Comparison of ENCODE assay signal across 19 cellular contexts in genomic region chr12:95424271-95424994, GRCh38. TPM values are rescaled to one million over a fixed set of nuclear protein-coding genes. Genes with fewer than 3 reads are reported as not detected.
A peak's percentile ranks its signal among the peaks of the same experiment; 100 is the strongest.
DNase-seq lines count a peak whose midpoint lies in the region; ATAC-seq, FAIRE-seq and TF ChIP-seq lines count a peak whose summit lies in the region.
"Had no signal": no experiment of that assay in that cellular context is flagged by ENCODE, and none has a peak within 500 bp of the region (broad histone marks: within the 10 kb centered on the region; RNA-seq: fewer than 3 reads in every experiment).

No MANE protein-coding gene starts in this region.

- H3K27me3 ChIP-seq in HCT116 (ENCODE audit: insufficient read depth, low read length) (no peaks in the 10 kb centered on the region), endothelial cell of umbilical vein (ENCODE audit: control insufficient read depth in 2 of 2, insufficient read depth in 2 of 2, low read length in 2 of 2) (no peaks in the 10 kb centered on the region)
- H3K27me3 ChIP-seq: transverse colon had no signal

- H3K79me2 ChIP-seq in HCT116 (ENCODE audit: insufficient read depth, low read length), result no peaks in the 10 kb centered on the region
- H3K79me2 ChIP-seq in endothelial cell of umbilical vein (ENCODE audit: control insufficient read depth, insufficient read depth, low read length), result no peaks in the 10 kb centered on the region

- intact Hi-C loops in HCT116 (cut with micrococcal nuclease), result no loop called here
- intact Hi-C loops in endothelial cell of umbilical vein (cut with micrococcal nuclease), result no loop called here

- TF ChIP-seq POLR2A in HCT116 (IDR thresholded peaks at IDR 0.05; ENCODE audit: borderline replicate concordance, extremely low read depth, insufficient read depth, insufficient read length), result no peak
- no peak for TF ChIP-seq POLR2A in endothelial cell of umbilical vein (IDR thresholded peaks at IDR 0.05; ENCODE audit: low read depth, low read length)

- no peaks in the 10 kb centered on the region for H3K9me1 ChIP-seq in endothelial cell of umbilical vein (replicated peaks; ENCODE audit: control insufficient read depth, extremely low read depth, insufficient read depth, low read length)

- TF ChIP-seq RAD21 in HCT116 (IDR thresholded peaks at IDR 0.05; ENCODE audit: low read depth), result no peak

- no peak overlapping the region for H3K4me3 ChIP-seq in HCT116 (replicated peaks in 1 of 2; ENCODE audit: low read depth in 1 of 2, low read length in 2 of 2)
- H3K4me3 ChIP-seq in endothelial cell of umbilical vein (replicated peaks in 1 of 3; ENCODE audit: insufficient read depth in 1 of 3, low read depth in 1 of 3, low read length in 3 of 3), result no peak overlapping the region
- H3K4me3 ChIP-seq: prostate gland, transverse colon had no signal

- dilution Hi-C loops in endothelial cell of umbilical vein (cut with MboI; ENCODE audit: extremely low pct_ligation_motif_present, low sequenced_read_pairs), result no loop called here

- POLR2A ChIA-PET in HCT116 (lab: Charles Lee) (no interaction called here), endothelial cell of umbilical vein (lab: Charles Lee) (interaction anchor here (0.6 kb wide), 1 partner anchor 110 kb away, joined by 4 read pairs; no protein-coding TSS in a partner anchor)

- DNase-seq in HCT116 (ENCODE audit: low read depth, low spot score) (peak; percentile 16), NCI-H1092 (lab: John Stamatoyannopoulos, UW) (peak; percentile 4), endothelial cell of umbilical vein (ENCODE audit: low read depth, low spot score) (peak; percentile 49), mucosa of gallbladder (ENCODE audit: low spot score) (peak; percentile 11), occipital lobe (lab: John Stamatoyannopoulos, UW) (no peak)
- DNase-seq in stimulated activated CD4-positive, alpha-beta T cell treated with anti-CD3 and anti-CD28 coated beads, Interleukin-12 subunit alpha, Interleukin-12 subunit beta, amount 100 ng/mL, for 4 hours, result no peak
- DNase-seq: activated CD4-positive, alpha-beta T cell treated with anti-CD3 and anti-CD28 coated beads for 4 hours; activated effector memory CD4-positive, alpha-beta T cell treated with anti-CD3 and anti-CD28 coated beads, Interleukin-2, amount 50 U/mL, for 16 hours; Caco-2; H7; naive thymus-derived CD8-positive, alpha-beta T cell; NCI-H1694; NCI-H526; stimulated activated naive B cell treated with anti-CD40 and anti-IgM and Interleukin-4, amounts not matched to agents 10 μg/mL and 1 μg/mL and 100 μg/mL, for 72 hours; transverse colon had no signal

- peaks cover 4 to 13% of the 10 kb centered on the region in 2 experiments; a peak in 3 of 4 replicates for H3K4me1 ChIP-seq in HCT116 (ENCODE audit: control insufficient read depth in 1 of 2, insufficient read depth in 2 of 2, low read length in 2 of 2)
- H3K4me1 ChIP-seq in endothelial cell of umbilical vein (ENCODE audit: control insufficient read depth, extremely low read depth, insufficient read depth, low read length), result peaks cover 3% of the 10 kb centered on the region
- H3K4me1 ChIP-seq: Caco-2, prostate gland had no signal

- H2AFZ ChIP-seq in HCT116 (ENCODE audit: low read depth, low read length, poor library complexity, severe bottlenecking), result peak overlapping the region; percentile 98
- H2AFZ ChIP-seq in endothelial cell of umbilical vein (ENCODE audit: low read depth, low read length), result no peak overlapping the region

- H3K27ac ChIP-seq in HCT116 (ENCODE audit: low read depth, low read length) (no peak overlapping the region), endothelial cell of umbilical vein (ENCODE audit: insufficient read depth, low read depth, low read length) (no peak overlapping the region)
- H3K27ac ChIP-seq: KMS-11, prostate gland, transverse colon had no signal

- H3K9ac ChIP-seq in HCT116 (ENCODE audit: low read length) (no peak overlapping the region), endothelial cell of umbilical vein (replicated peaks; ENCODE audit: extremely low read depth, insufficient read depth, low read length) (no peak overlapping the region)
- H3K9ac ChIP-seq: KMS-11 had no signal

- FAIRE-seq in endothelial cell of umbilical vein (lab: Jason Lieb, UNC), result peak; percentile 4
- FAIRE-seq: endometrium had no signal

- H3K9me2 ChIP-seq in HCT116 (ENCODE audit: insufficient read depth), result no peaks in the 10 kb centered on the region

- H4K20me1 ChIP-seq in HCT116 (ENCODE audit: insufficient read depth) (no peaks in the 10 kb centered on the region), endothelial cell of umbilical vein (replicated peaks; ENCODE audit: control insufficient read depth, extremely low read depth, insufficient read depth, low read length) (no peaks in the 10 kb centered on the region)

- H3K36me3 ChIP-seq in HCT116 (ENCODE audit: control insufficient read depth in 1 of 2, insufficient read depth in 2 of 2, low read length in 2 of 2), result no peaks in the 10 kb centered on the region
- H3K36me3 ChIP-seq in endothelial cell of umbilical vein (ENCODE audit: control insufficient read depth in 2 of 2, extremely low read depth in 1 of 2, insufficient read depth in 2 of 2, low read length in 2 of 2), result no peaks in the 10 kb centered on the region
- H3K36me3 ChIP-seq: prostate gland, transverse colon had no signal

- no peak for TF ChIP-seq CTCF in HCT116 (IDR thresholded peaks at IDR 0.05 in 2 of 3, conservative IDR thresholded peaks at IDR 0.05 in 1 of 3; ENCODE audit: borderline replicate concordance in 1 of 3, insufficient read depth in 1 of 3, low read depth in 2 of 3, low read length in 2 of 3)
- no peak for TF ChIP-seq CTCF in endothelial cell of umbilical vein (IDR thresholded peaks at IDR 0.05; ENCODE audit: extremely low read depth in 1 of 2, insufficient read depth in 1 of 2, low read depth in 1 of 2, low read length in 2 of 2)

- no TSS peak for BruUV-seq in HCT116 (replicated peaks; lab: Mats Ljungman, UMichigan)
- BruUV-seq in endothelial cell of umbilical vein (replicated peaks; lab: Mats Ljungman, UMichigan), result no TSS peak

- RAD21 ChIA-PET in HCT116 (lab: Charles Lee; ENCODE audit: low non-redundant PET in 1 of 2, low total read pairs in 2 of 2, uncharacterized antibody in 2 of 2, unreplicated experiment in 2 of 2), result no interaction called here

- ATAC-seq in HCT116, result peak; percentile 57
- no peak for ATAC-seq in GM18907 (IDR thresholded peaks at IDR 0.05; ENCODE audit: unreplicated experiment)
- ATAC-seq: naive thymus-derived CD8-positive, alpha-beta T cell; stimulated activated naive B cell treated with anti-CD40 and anti-IgM and Interleukin-4, amounts not matched to agents 10 μg/mL and 1 μg/mL and 100 μg/mL, for 72 hours had no signal

- H3K4me2 ChIP-seq in HCT116 (ENCODE audit: low read length) (peak overlapping the region; percentile 14), endothelial cell of umbilical vein (ENCODE audit: insufficient read depth, low read length) (no peak overlapping the region)
- H3K4me2 ChIP-seq: KMS-11 had no signal

- CTCF ChIA-PET in HCT116 (lab: Charles Lee) (no interaction called here), endothelial cell of umbilical vein (lab: Charles Lee) (interaction anchor here (1.0 kb wide), 1 partner anchor 13 kb away, joined by 4 read pairs; no protein-coding TSS in a partner anchor)

- H3K9me3 ChIP-seq in HCT116 (ENCODE audit: control insufficient read depth in 1 of 2, insufficient read depth in 1 of 2, low read depth in 1 of 2, low read length in 2 of 2), result no peaks in the 10 kb centered on the region
- H3K9me3 ChIP-seq in endothelial cell of umbilical vein (replicated peaks; ENCODE audit: control insufficient read depth, insufficient read depth, low read length), result no peaks in the 10 kb centered on the region
- H3K9me3 ChIP-seq: Caco-2, prostate gland, transverse colon had no signal

TF ChIP-seq in HCT116, 20 proteins besides CTCF, POLR2A, EP300 and RAD21 (continues in another document):
- no peak for TF ChIP-seq CEBPB (IDR thresholded peaks at IDR 0.05; ENCODE audit: low read depth)
- TF ChIP-seq EGR1 (IDR thresholded peaks at IDR 0.05; ENCODE audit: low read depth), result no peak
- TF ChIP-seq SP1 (IDR thresholded peaks at IDR 0.05; ENCODE audit: low read depth), result no peak
- TF ChIP-seq ELF1 (IDR thresholded peaks at IDR 0.05; ENCODE audit: borderline replicate concordance, low read depth), result no peak
- TF ChIP-seq JUND (IDR thresholded peaks at IDR 0.05), result no peak
- no peak for TF ChIP-seq ZNF274 (IDR thresholded peaks at IDR 0.05; ENCODE audit: low read depth, low read length)
- no peak for TF ChIP-seq SIN3A (IDR thresholded peaks at IDR 0.05; ENCODE audit: low read depth)
- no peak for TF ChIP-seq FOSL1 (IDR thresholded peaks at IDR 0.05; ENCODE audit: low read depth)
- no peak for TF ChIP-seq POLR2AphosphoS5 (IDR thresholded peaks at IDR 0.05; ENCODE audit: low read depth, low read length)
- no peak for TF ChIP-seq EZH2 (IDR thresholded peaks at IDR 0.05)
- no peak for TF ChIP-seq SRF (IDR thresholded peaks at IDR 0.05; ENCODE audit: low read depth)

TF ChIP-seq in endothelial cell of umbilical vein, 7 proteins besides CTCF, POLR2A, EP300 and RAD21:
- no peak for TF ChIP-seq JUN (IDR thresholded peaks at IDR 0.05; ENCODE audit: borderline replicate concordance, insufficient read depth, insufficient read length, low read depth)

RNA-seq across cellular contexts. Expression of gene METAP2, which starts 49.5 kb away (rescaled TPM):
- 127 TPM for total RNA-seq in HCT116 (2021; ENCODE audit: unreplicated experiment)
- polyA plus RNA-seq in HCT116 (2012), result 81.9 and 111 TPM in 2 replicates
- total RNA-seq in endothelial cell of umbilical vein, result 89.1 and 105 TPM in 2 replicates
- polyA plus RNA-seq in endothelial cell of umbilical vein, result 16.0 and 28.5 TPM in 2 replicates
- 58.3 and 59.5 TPM in 2 replicates for polyA plus RNA-seq in endothelial cell of umbilical vein (2011; cell fraction: cytosol; rRNA removed)
- 27.1 and 61.2 TPM in 2 replicates for polyA plus RNA-seq in endothelial cell of umbilical vein (2011; cell fraction: nucleus; rRNA removed)
- polyA plus RNA-seq in endothelial cell of umbilical vein (2012), result 108 and 144 TPM in 2 replicates
- 17.6 and 17.7 TPM in 2 replicates for polyA minus RNA-seq in endothelial cell of umbilical vein
- polyA minus RNA-seq in endothelial cell of umbilical vein (2011; cell fraction: cytosol; rRNA and poly(A)+ RNA removed), result 33.7 TPM
- 22.5 and 26.0 TPM in 2 replicates for polyA minus RNA-seq in endothelial cell of umbilical vein (2011; cell fraction: nucleus; rRNA and poly(A)+ RNA removed)
- 45.2 TPM for total RNA-seq in mucosa of gallbladder
- total RNA-seq in occipital lobe, result 58.8 TPM

Comparison
In these comparisons a context has a peak if more than half of its experiments do, and no peak if none do; other contexts are left out.
1. DNase-seq: peak in HCT116 (single experiment), NCI-H1092 (single experiment), endothelial cell of umbilical vein (single experiment) and mucosa of gallbladder (single experiment); none in occipital lobe (single experiment) and stimulated activated CD4-positive, alpha-beta T cell treated with anti-CD3 and anti-CD28 coated beads, Interleukin-12 subunit alpha, Interleukin-12 subunit beta, amount 100 ng/mL, for 4 hours (single experiment).